In genomic region chr6:28981833-28982475, GRCh38 we compare ENCODE assay signal across 8 cellular contexts. TPM values are rescaled to one million over a fixed set of nuclear protein-coding genes. Genes with fewer than 3 reads are reported as not detected.
DNase-seq lines count a peak whose midpoint lies in the region; ATAC-seq and TF ChIP-seq lines count a peak whose summit lies in the region.

No MANE protein-coding gene starts in this region.

- H3K27ac ChIP-seq in colonic mucosa = peak overlapping the region; percentile 21
- H3K27ac ChIP-seq in layer of hippocampus (ENCODE audit: low read depth, low read length) = peak overlapping the region; percentile 63

- no peaks in the 10 kb centered on the region for H3K36me3 ChIP-seq in colonic mucosa

- no peaks in the 10 kb centered on the region for H3K4me1 ChIP-seq in colonic mucosa

- no peaks in the 10 kb centered on the region for H3K27me3 ChIP-seq in colonic mucosa
- H3K27me3 ChIP-seq in layer of hippocampus (ENCODE audit: control insufficient read depth, insufficient read depth, low read length) = no peaks in the 10 kb centered on the region

- H3K4me3 ChIP-seq in colonic mucosa = peak overlapping the region; percentile 44

- ATAC-seq in HG03135 (IDR thresholded peaks at IDR 0.05; ENCODE audit: unreplicated experiment) (peak; percentile 52), GM19463 (IDR thresholded peaks at IDR 0.05; ENCODE audit: unreplicated experiment) (no peak)

- intact Hi-C loops in colonic mucosa (cut with DNase I) = loop anchor here (2.0 to 10.0 kb wide), 2 partner anchors 41 to 147 kb away; no protein-coding TSS in a partner anchor

- in situ Hi-C loops in GM13976 (cut with MboI; ENCODE audit: low sequenced_read_pairs, unreplicated experiment) = no loop called here

- TF ChIP-seq CTCF in GM13976 (IDR thresholded peaks at IDR 0.05; ENCODE audit: borderline replicate concordance, control extremely low read depth, extremely low read depth, insufficient read depth, missing control alignments) (no peak), colonic mucosa (IDR thresholded peaks at IDR 0.05) (no peak)

- DNase-seq in GM13976 (ENCODE audit: low spot score) (peak; percentile 68), NCI-H446 treated with DMSO at 0.1 percent for 48 hours (lab: John Stamatoyannopoulos, UW) (peak; percentile 74), colonic mucosa (peak; percentile 77)
- DNase-seq in activated CD4-positive, alpha-beta T cell treated with anti-CD3 and anti-CD28 coated beads for 4 hours = peak; percentile 69 to 74
- peak; percentile 41 to 57 for DNase-seq in stimulated activated CD4-positive, alpha-beta T cell treated with anti-CD3 and anti-CD28 coated beads, Interleukin-1b, Interleukin-23, amount 100 ng/mL, for 1 hour (ENCODE audit: low read depth in 2 of 2)

- no peaks in the 10 kb centered on the region for H3K9me3 ChIP-seq in colonic mucosa

- peak overlapping the region in 1 of 2 donors; percentile 58 for H3K9ac ChIP-seq in colonic mucosa (ENCODE audit: low read depth in 2 of 2, low read length in 2 of 2)

RNA-seq across cellular contexts. Expression of gene ZNF311, which starts 23.2 kb away (rescaled TPM):
- 1 to 10 TPM; 1.1 to 2.1 TPM for total RNA-seq in colonic mucosa

RNA-seq across cellular contexts. Expression of gene TRIM27, which starts 58.2 kb away (rescaled TPM):
- 10 to 100 TPM; 26.9 to 47.7 TPM for total RNA-seq in colonic mucosa
